1 cellular context compared by ENCODE assay signal in genomic region chr12:24172773-24173447, GRCh38.
TF ChIP-seq lines count a peak whose summit lies in the region.

No MANE protein-coding gene starts in this region.

TF ChIP-seq in GM23338, 12 proteins besides CTCF, POLR2A, EP300 and RAD21 (continued from another document):
- TF ChIP-seq REST (IDR thresholded peaks at IDR 0.05; ENCODE audit: unreplicated experiment) (no peak), EZH2phosphoT487 (IDR thresholded peaks at IDR 0.05; ENCODE audit: unreplicated experiment) (no peak), STAT1 (IDR thresholded peaks at IDR 0.05; ENCODE audit: unreplicated experiment) (no peak), ZNF331 (CRISPR knock-in tag; IDR thresholded peaks at IDR 0.05; ENCODE audit: low read depth) (no peak), JUNB (IDR thresholded peaks at IDR 0.05; ENCODE audit: unreplicated experiment) (no peak)
